1 cellular context compared by ENCODE assay signal in genomic region chr7:31735991-31736982, GRCh38.
TF ChIP-seq lines count a peak whose summit lies in the region.

No MANE protein-coding gene starts in this region.

TF ChIP-seq in GM23338, 12 proteins besides CTCF, POLR2A, EP300 and RAD21 (continued from another document):
- TF ChIP-seq REST (IDR thresholded peaks at IDR 0.05; ENCODE audit: unreplicated experiment), result no peak
